In genomic region chr6:154461348-154461747, GRCh38 we compare ENCODE assay signal across 21 cellular contexts.
"Had no signal": no experiment of that assay in that cellular context is flagged by ENCODE, and none has a peak within 500 bp of the region (broad histone marks: within the 10 kb centered on the region; RNA-seq: fewer than 3 reads in every experiment).

No MANE protein-coding gene starts in this region.

- ATAC-seq: esophagus mucosa; gastrocnemius medialis; naive thymus-derived CD4-positive, alpha-beta T cell; right cardiac atrium; stimulated activated naive B cell treated with anti-CD40 and anti-IgM and Interleukin-4, amounts not matched to agents 10 μg/mL and 1 μg/mL and 100 μg/mL, for 72 hours had no signal

- H3K4me1 ChIP-seq: colonic mucosa, gastrocnemius medialis had no signal

- H3K9me3 ChIP-seq: colonic mucosa, gastrocnemius medialis, prostate gland, suprapubic skin, thyroid gland had no signal

- DNase-seq: colonic mucosa; effector CD8-positive, alpha-beta T cell; endodermal cell; foreskin fibroblast; gastrocnemius medialis; head of caudate nucleus; mesendoderm; midbrain; naive thymus-derived CD4-positive, alpha-beta T cell; nucleus accumbens; right cardiac atrium; small intestine; stimulated activated CD4-positive, alpha-beta T cell treated with anti-CD3 and anti-CD28 coated beads, Interleukin-15, amount 100 ng/mL, for 24 hours; stimulated activated CD4-positive, alpha-beta T cell treated with anti-CD3 and anti-CD28 coated beads, Interleukin-2, amount 100 ng/mL, for 48 hours; stimulated activated naive B cell treated with anti-CD40 and anti-IgM and Interleukin-4, amounts not matched to agents 10 μg/mL and 1 μg/mL and 100 μg/mL, for 72 hours; thyroid gland had no signal

- H3K27ac ChIP-seq: colonic mucosa, epithelial cell of prostate, gastrocnemius medialis, prostate gland, suprapubic skin, thyroid gland had no signal

- H3K27me3 ChIP-seq: colonic mucosa, suprapubic skin, thyroid gland had no signal

- H3K4me3 ChIP-seq: colonic mucosa, gastrocnemius medialis, prostate gland, suprapubic skin, thyroid gland had no signal

- FAIRE-seq: keratinocyte, small intestine had no signal

- H3K36me3 ChIP-seq: colonic mucosa, gastrocnemius medialis, prostate gland, suprapubic skin, thyroid gland had no signal
